ENCODE assay signal across 22 cellular contexts in genomic region chr4:176333076-176333475, GRCh38. TPM values are rescaled to one million over a fixed set of nuclear protein-coding genes. Genes with fewer than 3 reads are reported as not detected.
DNase-seq lines count a peak whose midpoint lies in the region; ATAC-seq, FAIRE-seq and TF ChIP-seq lines count a peak whose summit lies in the region.
"Had no signal": no experiment of that assay in that cellular context is flagged by ENCODE, and none has a peak within 500 bp of the region (broad histone marks: within the 10 kb centered on the region; RNA-seq: fewer than 3 reads in every experiment).

No MANE protein-coding gene starts in this region.

- H3K9me3 Mint-ChIP-seq in activated T-cell treated with anti-CD3 and anti-CD28 coated beads, Interleukin-2, amount 50 U/mL, for 24 hours: no peaks in the 10 kb centered on the region
- H3K9me3 Mint-ChIP-seq in activated T-cell treated with anti-CD3 and anti-CD28 coated beads, Interleukin-2, amount 50 U/mL, for 4 hours: no peaks in the 10 kb centered on the region
- H3K9me3 Mint-ChIP-seq in naive thymus-derived CD8-positive, alpha-beta T cell: no peaks in the 10 kb centered on the region
- H3K9me3 Mint-ChIP-seq: activated CD4-positive, alpha-beta memory T cell treated with anti-CD3 and anti-CD28 coated beads for 36 hours; IgD-negative memory B cell had no signal

- peak overlapping the region; percentile 66 for H3K27ac Mint-ChIP-seq in activated T-cell treated with anti-CD3 and anti-CD28 coated beads, Interleukin-2, amount 50 U/mL, for 24 hours
- peak overlapping the region in 8 of 10 donors; percentile 12 to 77 (median 52) for H3K27ac Mint-ChIP-seq in naive thymus-derived CD8-positive, alpha-beta T cell
- H3K27ac Mint-ChIP-seq: activated CD4-positive, alpha-beta memory T cell treated with anti-CD3 and anti-CD28 coated beads for 36 hours; IgD-negative memory B cell had no signal

- DNase-seq in activated T-cell treated with anti-CD3 and anti-CD28 coated beads, Interleukin-2, amount 50 U/mL, for 24 hours: no peak
- no peak for DNase-seq in activated T-cell treated with anti-CD3 and anti-CD28 coated beads, Interleukin-2, amount 50 U/mL, for 4 hours
- peak; percentile 22 for DNase-seq in LHCN-M2 (ENCODE audit: low read depth)
- DNase-seq in K562 (ENCODE audit: extremely low read depth in 1 of 4, low spot score in 3 of 4): no peak
- peak in 1 of 10 donors; percentile 14 for DNase-seq in naive thymus-derived CD8-positive, alpha-beta T cell
- DNase-seq in ACHN: no peak
- no peak for DNase-seq in COR-L47 (lab: John Stamatoyannopoulos, UW)
- DNase-seq: activated CD4-positive, alpha-beta memory T cell treated with anti-CD3 and anti-CD28 coated beads for 36 hours; anterior cingulate cortex; foreskin melanocyte; NCI-H2029 treated with DMSO at 0.1 percent for 48 hours; NCI-H510A treated with DMSO at 0.1 percent for 48 hours; retina had no signal

- H3K9me3 ChIP-seq in K562 (replicated peaks; ENCODE audit: control insufficient read depth, insufficient read depth, low read depth, low read length): no peaks in the 10 kb centered on the region
- H3K9me3 ChIP-seq: BLaER1 treated with 17β-estradiol and CSF1 and Interleukin-3, amounts not matched to agents 10 nM and 100 nM; HAP-1; thoracic aorta had no signal

- H3K36me3 Mint-ChIP-seq in activated T-cell treated with anti-CD3 and anti-CD28 coated beads, Interleukin-2, amount 50 U/mL, for 24 hours (ENCODE audit: low read depth): peaks cover 70% of the 10 kb centered on the region
- peaks cover 20% of the 10 kb centered on the region for H3K36me3 Mint-ChIP-seq in activated T-cell treated with anti-CD3 and anti-CD28 coated beads, Interleukin-2, amount 50 U/mL, for 4 hours (ENCODE audit: insufficient read depth)
- H3K36me3 Mint-ChIP-seq in naive thymus-derived CD8-positive, alpha-beta T cell: peaks cover 4 to 47% (median 11%) of the 10 kb centered on the region in 3 donors

- no peak overlapping the region for H3K4me3 ChIP-seq in K562
- H3K4me3 ChIP-seq: BLaER1 treated with 17β-estradiol and CSF1 and Interleukin-3, amounts not matched to agents 10 nM and 100 nM; coronary artery; HAP-1; thoracic aorta had no signal

- peaks cover 41% of the 10 kb centered on the region for H3K36me3 ChIP-seq in K562 (ENCODE audit: control insufficient read depth, insufficient read depth, low read length)

- no peaks in the 10 kb centered on the region for H3K27me3 Mint-ChIP-seq in activated T-cell treated with anti-CD3 and anti-CD28 coated beads, Interleukin-2, amount 50 U/mL, for 24 hours
- no peaks in the 10 kb centered on the region for H3K27me3 Mint-ChIP-seq in activated T-cell treated with anti-CD3 and anti-CD28 coated beads, Interleukin-2, amount 50 U/mL, for 4 hours (ENCODE audit: low read depth)
- no peaks in the 10 kb centered on the region for H3K27me3 Mint-ChIP-seq in naive thymus-derived CD8-positive, alpha-beta T cell
- H3K27me3 Mint-ChIP-seq: activated CD4-positive, alpha-beta memory T cell treated with anti-CD3 and anti-CD28 coated beads for 36 hours; IgD-negative memory B cell had no signal

- no peak overlapping the region for H2AFZ ChIP-seq in K562 (ENCODE audit: low read depth, low read length)

- no peak for TF ChIP-seq POLR2A in K562 (conservative IDR thresholded peaks at IDR 0.05)

- H3K27me3 ChIP-seq in K562 (ENCODE audit: control insufficient read depth in 2 of 2, insufficient read depth in 2 of 2, low read length in 2 of 2): no peaks in the 10 kb centered on the region
- H3K27me3 ChIP-seq: BLaER1 treated with 17β-estradiol and CSF1 and Interleukin-3, amounts not matched to agents 10 nM and 100 nM had no signal

- in situ Hi-C loops in K562 (cut with MboI): loop anchor here (25.0 kb wide), 1 partner anchor 371 kb away; no protein-coding TSS in a partner anchor
- in situ Hi-C loops in ACHN (cut with HindIII; ENCODE audit: low pct_ligation_motif_present, low pct_unique_long_range_greater_than_20kb, low sequenced_read_pairs): loop anchor here (25.0 kb wide), 1 partner anchor 296 kb away; no protein-coding TSS in a partner anchor

- TF ChIP-seq RAD21 in K562 (CRISPR knock-in tag; conservative IDR thresholded peaks at IDR 0.05 in 1 of 2, IDR thresholded peaks at IDR 0.05 in 1 of 2): no peak

- TF ChIP-seq EP300 in K562 (IDR thresholded peaks at IDR 0.05; ENCODE audit: low read length): no peak

- no peaks in the 10 kb centered on the region; a peak in 1 of 5 replicates for H3K4me1 ChIP-seq in K562 (replicated peaks in 1 of 2; ENCODE audit: control insufficient read depth in 2 of 2, insufficient read depth in 2 of 2, low read length in 2 of 2)
- H3K4me1 ChIP-seq: HAP-1 had no signal

- intact Hi-C loops in K562 (cut with micrococcal nuclease): loop anchor here (10.0 kb wide), 1 partner anchor 1568 kb away; no protein-coding TSS in a partner anchor

- TF ChIP-seq CTCF in K562 (IDR thresholded peaks at IDR 0.05 in 2 of 3, conservative IDR thresholded peaks at IDR 0.05 in 1 of 3; ENCODE audit: insufficient read depth in 2 of 3, low read depth in 1 of 3, low read length in 3 of 3): no peak

- no peaks in the 10 kb centered on the region for H4K20me1 ChIP-seq in K562 (replicated peaks; ENCODE audit: control insufficient read depth, insufficient read depth, low read length)

- CTCF ChIA-PET in K562 (lab: Yijun Ruan, JAX; ENCODE audit: low intra/inter-chr PET ratio): no interaction called here

- ATAC-seq in activated T-cell treated with anti-CD3 and anti-CD28 coated beads, Interleukin-2, amount 50 U/mL, for 4 hours: no peak
- ATAC-seq in K562 (peak; percentile 68), GM21528 (IDR thresholded peaks at IDR 0.05; ENCODE audit: low FRiP score, unreplicated experiment) (no peak)
- peak in 1 of 2 donors; percentile 55 for ATAC-seq in naive thymus-derived CD8-positive, alpha-beta T cell

- H3K4me3 Mint-ChIP-seq in activated T-cell treated with anti-CD3 and anti-CD28 coated beads, Interleukin-2, amount 50 U/mL, for 24 hours: no peak overlapping the region
- H3K4me3 Mint-ChIP-seq in activated T-cell treated with anti-CD3 and anti-CD28 coated beads, Interleukin-2, amount 50 U/mL, for 4 hours: no peak overlapping the region
- peak overlapping the region in 1 of 10 donors; percentile 53 for H3K4me3 Mint-ChIP-seq in naive thymus-derived CD8-positive, alpha-beta T cell
- H3K4me3 Mint-ChIP-seq: activated CD4-positive, alpha-beta memory T cell treated with anti-CD3 and anti-CD28 coated beads for 36 hours; IgD-negative memory B cell had no signal

- WGBS in K562 (ENCODE audit: insufficient coverage, low coverage, missing lambda C conversion rate): 59% methylated on average over 3 of the region's 3 CpGs

- no peak overlapping the region for H3K27ac ChIP-seq in K562 (ENCODE audit: extremely low read depth, low read depth, low read length)
- H3K27ac ChIP-seq: BLaER1 treated with 17β-estradiol and CSF1 and Interleukin-3, amounts not matched to agents 10 nM and 100 nM; coronary artery; RWPE1; thoracic aorta had no signal

- peaks cover 12% of the 10 kb centered on the region; the same call in 1 of the 3 replicates for H3K79me2 ChIP-seq in K562 (ENCODE audit: control insufficient read depth, insufficient read depth, low read length)

- no TSS peak for BruUV-seq in K562 (replicated peaks; lab: Mats Ljungman, UMichigan)

- H3K9ac ChIP-seq in K562 (ENCODE audit: insufficient read depth in 1 of 2, low read depth in 2 of 2, low read length in 2 of 2): no peak overlapping the region
- H3K9ac ChIP-seq: BLaER1 treated with 17β-estradiol and CSF1 and Interleukin-3, amounts not matched to agents 10 nM and 100 nM had no signal

- H3K4me2 ChIP-seq in K562 (ENCODE audit: insufficient read depth, low read length): no peak overlapping the region
- H3K4me2 ChIP-seq: BLaER1 treated with 17β-estradiol and CSF1 and Interleukin-3, amounts not matched to agents 10 nM and 100 nM had no signal

- H3K9me1 ChIP-seq in K562 (ENCODE audit: control insufficient read depth, insufficient read depth, low read length): no peaks in the 10 kb centered on the region

- POLR2A ChIA-PET in K562 (lab: Yijun Ruan, JAX): interaction anchor here (0.6 to 3.3 kb wide), 3 partner anchors 8 to 263 kb away, joined by 3 to 12 read pairs (median 4); no protein-coding TSS in a partner anchor
- POLR2A ChIA-PET in naive thymus-derived CD8-positive, alpha-beta T cell (lab: Charles Lee): no interaction called here

- FAIRE-seq in K562 (lab: Jason Lieb, UNC): no peak
- FAIRE-seq: endothelial cell of umbilical vein, GM18507 had no signal

- peaks cover 33% of the 10 kb centered on the region for H3K4me1 Mint-ChIP-seq in activated T-cell treated with anti-CD3 and anti-CD28 coated beads, Interleukin-2, amount 50 U/mL, for 24 hours (ENCODE audit: low read depth)
- peaks cover 20% of the 10 kb centered on the region for H3K4me1 Mint-ChIP-seq in activated T-cell treated with anti-CD3 and anti-CD28 coated beads, Interleukin-2, amount 50 U/mL, for 4 hours (ENCODE audit: low read depth)
- H3K4me1 Mint-ChIP-seq in naive thymus-derived CD8-positive, alpha-beta T cell: peaks cover 18 to 35% (median 29%) of the 10 kb centered on the region in 4 donors

RNA-seq across cellular contexts. Expression of gene SPCS3, which starts 13.3 kb away (rescaled TPM):
- total RNA-seq in activated T-cell treated with anti-CD3 and anti-CD28 coated beads, Interleukin-2, amount 50 U/mL, for 4 hours: 100 to 1,000 TPM; 227 to 236 (median 231) TPM
- total RNA-seq in LHCN-M2 (2014; rRNA removed): 94.5 and 95.1 TPM in 2 replicates
- polyA plus RNA-seq in LHCN-M2 (2012): 47.9 TPM
- total RNA-seq in K562 (2011; cell fraction: chromatin; rRNA removed; ENCODE audit: low replicate concordance): 74.2 and 192 TPM in 2 replicates
- total RNA-seq in K562 (2011; cell fraction: nucleolus; rRNA removed): 80.8 and 84.5 TPM in 2 replicates
- 128 and 217 TPM in 2 replicates for total RNA-seq in K562 (2011; cell fraction: nucleoplasm; rRNA removed)
- total RNA-seq in K562 (2014; rRNA removed): 66.6 and 101 TPM in 2 replicates
- total RNA-seq in K562 (2014; rRNA removed; fragmentation: Illumina TruSeq; extraction: Trizol): 154 and 168 TPM in 2 replicates
- 124 and 133 TPM in 2 replicates for total RNA-seq in K562 (2015; rRNA removed; fragmentation: Illumina TruSeq; extraction: Trizol)
- 196 and 217 TPM in 2 replicates for total RNA-seq in K562 (2021)
- polyA plus RNA-seq in K562 (2011; rRNA removed): 94.9 and 119 TPM in 2 replicates
- 20.7 and 41.3 TPM in 2 replicates for polyA plus RNA-seq in K562 (2011; cell fraction: cytosol; rRNA removed)
- 59.0 and 73.2 TPM in 2 replicates for polyA plus RNA-seq in K562 (2011; cell fraction: nucleus; rRNA removed)
- 85.5 and 87.4 TPM in 2 replicates for polyA plus RNA-seq in K562 (2012)
- polyA plus RNA-seq in K562 (2014; fragmentation: Illumina TruSeq; extraction: Trizol): 71.2 and 85.4 TPM in 2 replicates
- polyA plus RNA-seq in K562 (2014; fragmentation: Nextera tagmentation; extraction: Ambion mirVana): 10 to 100 TPM; 71.4 to 80.2 TPM
- 64.6 and 73.9 TPM in 2 replicates for polyA plus RNA-seq in K562 (2014; rRNA removed)
- polyA minus RNA-seq in K562 (2011; rRNA and poly(A)+ RNA removed): 81.1 and 93.9 TPM in 2 replicates
- 39.5 and 49.4 TPM in 2 replicates for polyA minus RNA-seq in K562 (2011; cell fraction: cytosol; rRNA and poly(A)+ RNA removed)
- polyA minus RNA-seq in K562 (2011; cell fraction: nucleus; rRNA and poly(A)+ RNA removed): 87.2 and 126 TPM in 2 replicates
- 100 to 1,000 TPM; 151 to 155 TPM for total RNA-seq in naive thymus-derived CD8-positive, alpha-beta T cell
- 10 to 100 TPM; 33.7 to 64.4 (median 43.6) TPM for polyA plus RNA-seq in naive thymus-derived CD8-positive, alpha-beta T cell
